In the genomic region with DNA sequence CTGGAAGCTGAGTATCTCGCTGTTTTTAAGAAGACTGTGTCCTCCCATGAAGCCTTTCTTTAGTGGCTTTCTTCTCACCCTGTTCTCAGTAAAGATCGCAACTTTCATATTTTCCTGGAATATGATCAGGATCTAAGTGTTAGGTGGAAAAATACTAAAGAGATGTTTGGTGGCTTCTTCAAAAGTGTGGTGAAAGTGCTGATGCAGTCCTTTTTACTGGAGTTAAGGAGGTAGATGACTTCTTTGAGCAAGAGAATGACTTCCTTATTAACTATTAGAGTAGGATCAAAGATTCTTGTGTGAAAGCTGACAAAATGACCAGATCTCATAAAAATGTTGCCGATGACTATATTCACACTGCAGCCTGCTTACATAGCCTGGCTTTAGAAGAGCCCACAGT, we compare ENCODE assay signal across 29 cellular contexts.
"Had no signal": no experiment of that assay in that cellular context is flagged by ENCODE, and none has a peak within 500 bp of the region (broad histone marks: within the 10 kb centered on the region; RNA-seq: fewer than 3 reads in every experiment).

No MANE protein-coding gene starts in this region.

- H3K27me3 Mint-ChIP-seq: stimulated activated naive B cell treated with anti-CD40 and anti-IgM and Interleukin-4, amounts not matched to agents 10 μg/mL and 1 μg/mL and 100 μg/mL, for 72 hours; stimulated activated naive CD8-positive, alpha-beta T cell treated with anti-CD3 and anti-CD28 coated beads, Interleukin-15, amount 100 ng/mL, for 72 hours; stimulated activated naive CD8-positive, alpha-beta T cell treated with anti-CD3 and anti-CD28 coated beads, Interleukin-15, Interleukin-2, amounts not matched to agents 100 ng/mL and 50 ng/mL, for 24 hours; type B pancreatic cell had no signal

- DNase-seq: stimulated activated CD4-positive, alpha-beta T cell treated with anti-CD3 and anti-CD28 coated beads, Interleukin-2, amount 100 ng/mL, for 48 hours; stimulated activated CD4-positive, alpha-beta T cell treated with anti-CD3 and anti-CD28 coated beads, Interleukin-4, amount 100 ng/mL, for 1 hour; stimulated activated CD4-positive, alpha-beta T cell treated with anti-CD3 and anti-CD28 coated beads, Interleukin-4, amount 100 ng/mL, for 24 hours; stimulated activated CD4-positive, alpha-beta T cell treated with anti-CD3 and anti-CD28 coated beads, Interleukin-4, amount 100 ng/mL, for 4 hours; stimulated activated CD8-positive, alpha-beta memory T cell treated with anti-CD3 and anti-CD28 coated beads, Interleukin-4, amount 100 ng/mL, for 48 hours; stimulated activated naive B cell treated with anti-CD40 and anti-IgM and Interleukin-4, amounts not matched to agents 10 μg/mL and 1 μg/mL and 100 μg/mL, for 72 hours; stimulated activated naive CD4-positive, alpha-beta T cell; stimulated activated naive CD4-positive, alpha-beta T cell treated with Interleukin-2 at 50 U/mL for 16 hours; stimulated activated naive CD8-positive, alpha-beta T cell treated with anti-CD3 and anti-CD28 coated beads, Interleukin-15, amount 100 ng/mL, for 72 hours; stimulated activated naive CD8-positive, alpha-beta T cell treated with anti-CD3 and anti-CD28 coated beads, Interleukin-15, Interleukin-2, amounts not matched to agents 100 U/mL and 50 U/mL, for 24 hours; stomach; substantia nigra; testis; thyroid gland; tibial artery; transverse colon; trophoblast cell; upper lobe of left lung; upper lobe of right lung; uterus had no signal

- H3K36me3 Mint-ChIP-seq: stimulated activated effector memory CD8-positive, alpha-beta T cell treated with anti-CD3 and anti-CD28 coated beads, Interleukin-12 subunit alpha, Interleukin-12 subunit beta, amount 100 ng/mL, for 72 hours; stimulated activated memory B cell treated with anti-CD40 and anti-IgM and Interleukin-4, amounts not matched to agents 10 μg/mL and 1 μg/mL and 100 μg/mL, for 72 hours; stimulated activated naive B cell treated with anti-CD40 and anti-IgM and Interleukin-4, amounts not matched to agents 10 μg/mL and 1 μg/mL and 100 μg/mL, for 72 hours; type B pancreatic cell had no signal

- H3K9me3 Mint-ChIP-seq: stimulated activated effector memory CD8-positive, alpha-beta T cell treated with anti-CD3 and anti-CD28 coated beads, Interleukin-12 subunit alpha, Interleukin-12 subunit beta, amount 100 ng/mL, for 72 hours; stimulated activated naive CD8-positive, alpha-beta T cell treated with anti-CD3 and anti-CD28 coated beads, Interleukin-15, Interleukin-2, amounts not matched to agents 100 ng/mL and 50 ng/mL, for 24 hours had no signal

- H3K27ac Mint-ChIP-seq: stimulated activated effector memory CD8-positive, alpha-beta T cell treated with anti-CD3 and anti-CD28 coated beads, Interleukin-12 subunit alpha, Interleukin-12 subunit beta, amount 100 ng/mL, for 72 hours; stimulated activated memory B cell treated with anti-CD40 and anti-IgM and Interleukin-4, amounts not matched to agents 10 μg/mL and 1 μg/mL and 100 μg/mL, for 72 hours; stimulated activated naive B cell treated with anti-CD40 and anti-IgM and Interleukin-4, amounts not matched to agents 10 μg/mL and 1 μg/mL and 100 μg/mL, for 72 hours; stimulated activated naive CD8-positive, alpha-beta T cell treated with anti-CD3 and anti-CD28 coated beads, Interleukin-15, Interleukin-2, amounts not matched to agents 100 ng/mL and 50 ng/mL, for 24 hours; type B pancreatic cell had no signal

- H3K4me1 Mint-ChIP-seq: stimulated activated effector memory CD8-positive, alpha-beta T cell treated with anti-CD3 and anti-CD28 coated beads, Interleukin-12 subunit alpha, Interleukin-12 subunit beta, amount 100 ng/mL, for 72 hours; stimulated activated memory B cell treated with anti-CD40 and anti-IgM and Interleukin-4, amounts not matched to agents 10 μg/mL and 1 μg/mL and 100 μg/mL, for 72 hours; stimulated activated naive B cell treated with anti-CD40 and anti-IgM and Interleukin-4, amounts not matched to agents 10 μg/mL and 1 μg/mL and 100 μg/mL, for 72 hours; stimulated activated naive CD8-positive, alpha-beta T cell treated with anti-CD3 and anti-CD28 coated beads, Interleukin-15, amount 100 ng/mL, for 72 hours had no signal

- H3K4me3 Mint-ChIP-seq: stimulated activated effector memory CD8-positive, alpha-beta T cell treated with anti-CD3 and anti-CD28 coated beads, Interleukin-12 subunit alpha, Interleukin-12 subunit beta, amount 100 ng/mL, for 72 hours; stimulated activated memory B cell treated with anti-CD40 and anti-IgM and Interleukin-4, amounts not matched to agents 10 μg/mL and 1 μg/mL and 100 μg/mL, for 72 hours; stimulated activated naive B cell treated with anti-CD40 and anti-IgM and Interleukin-4, amounts not matched to agents 10 μg/mL and 1 μg/mL and 100 μg/mL, for 72 hours; stimulated activated naive CD8-positive, alpha-beta T cell treated with anti-CD3 and anti-CD28 coated beads, Interleukin-15, amount 100 ng/mL, for 72 hours; stimulated activated naive CD8-positive, alpha-beta T cell treated with anti-CD3 and anti-CD28 coated beads, Interleukin-15, Interleukin-2, amounts not matched to agents 100 ng/mL and 50 ng/mL, for 24 hours; type B pancreatic cell had no signal

- H3K27me3 ChIP-seq: stomach, suprapubic skin, testis, thyroid gland, tibial artery, tibial nerve, transverse colon, upper lobe of left lung, upper lobe of right lung, uterus, vagina had no signal

- ATAC-seq: stimulated activated effector memory CD8-positive, alpha-beta T cell treated with anti-CD3 and anti-CD28 coated beads, Interleukin-12 subunit alpha, Interleukin-12 subunit beta, amount 100 ng/mL, for 72 hours; stimulated activated memory B cell treated with anti-CD40 and anti-IgM and Interleukin-4, amounts not matched to agents 10 μg/mL and 1 μg/mL and 100 μg/mL, for 72 hours; stimulated activated naive B cell treated with anti-CD40 and anti-IgM and Interleukin-4, amounts not matched to agents 10 μg/mL and 1 μg/mL and 100 μg/mL, for 72 hours; stimulated activated naive CD8-positive, alpha-beta T cell treated with anti-CD3 and anti-CD28 coated beads, Interleukin-15, amount 100 ng/mL, for 72 hours; stimulated activated naive CD8-positive, alpha-beta T cell treated with anti-CD3 and anti-CD28 coated beads, Interleukin-15, Interleukin-2, amounts not matched to agents 100 U/mL and 50 U/mL, for 24 hours; upper lobe of right lung had no signal

- H3K4me1 ChIP-seq: stomach, suprapubic skin, testis, thyroid gland, tibial artery, tibial nerve, transverse colon, upper lobe of left lung, upper lobe of right lung, uterus, vagina had no signal

- H3K27ac ChIP-seq: stomach, suprapubic skin, testis, thoracic aorta, thyroid gland, tibial artery, tibial nerve, transverse colon, upper lobe of left lung, upper lobe of right lung, uterus, vagina had no signal

- FAIRE-seq: urothelium cell line had no signal

- H3K4me3 ChIP-seq: stomach, suprapubic skin, testis, thoracic aorta, thyroid gland, tibial artery, tibial nerve, transverse colon, upper lobe of left lung, upper lobe of right lung, uterus, vagina had no signal

- H3K9me3 ChIP-seq: testis, thoracic aorta, thyroid gland, tibial artery, transverse colon, upper lobe of left lung, upper lobe of right lung, uterus, vagina had no signal

- H3K36me3 ChIP-seq: stomach, suprapubic skin, thoracic aorta, thyroid gland, tibial artery, tibial nerve, transverse colon, upper lobe of left lung, upper lobe of right lung, uterus, vagina had no signal
